1 cellular context compared by ENCODE assay signal in the genomic region with DNA sequence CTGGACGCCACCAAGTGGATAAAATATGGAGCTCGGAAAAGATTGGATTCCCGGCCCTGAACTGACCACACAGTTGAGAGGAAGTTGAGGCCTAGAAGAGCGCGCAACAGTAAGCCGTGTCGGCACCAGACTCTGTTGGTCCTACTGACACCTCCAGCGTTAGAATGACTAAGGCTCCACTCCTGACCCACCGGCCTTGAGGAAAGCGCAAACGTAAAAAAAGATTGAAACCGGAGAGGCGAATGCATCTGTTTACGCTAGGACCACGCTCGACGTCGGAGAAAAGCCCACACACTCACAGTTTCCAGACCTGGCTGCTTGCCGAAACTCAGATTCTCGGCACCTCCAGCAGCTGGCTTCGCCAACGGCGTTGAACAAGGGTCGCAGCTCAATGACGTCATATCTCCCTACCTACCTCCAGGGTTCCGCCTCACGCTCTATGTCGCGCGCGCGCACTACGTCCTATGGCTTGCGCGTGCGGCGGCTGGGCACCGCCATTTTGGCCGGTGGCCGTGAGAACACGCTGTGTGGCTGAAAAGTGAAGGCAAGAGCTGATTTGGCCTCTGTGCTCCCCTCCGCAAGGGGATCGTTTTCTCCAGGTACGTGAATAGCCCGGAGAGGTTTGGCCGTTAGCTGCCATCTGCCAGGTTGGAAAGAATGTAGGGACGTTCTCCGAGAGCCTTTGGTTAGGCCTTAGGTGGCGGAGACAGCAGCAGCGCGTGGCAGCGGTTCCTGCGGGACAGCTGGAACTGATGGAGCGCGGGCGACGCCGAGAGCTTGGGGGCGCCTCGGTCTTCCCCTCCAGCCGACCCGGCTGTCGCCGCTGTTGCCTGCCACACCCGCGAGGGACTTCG.
TF ChIP-seq lines count a peak whose summit lies in the region.

Gene ABCE1, plus strand, starts transcription at position 491 of the 854 bp plus-strand sequence. CDS start 6,102 bp downstream, outside the sequence.
A gene with protein sequence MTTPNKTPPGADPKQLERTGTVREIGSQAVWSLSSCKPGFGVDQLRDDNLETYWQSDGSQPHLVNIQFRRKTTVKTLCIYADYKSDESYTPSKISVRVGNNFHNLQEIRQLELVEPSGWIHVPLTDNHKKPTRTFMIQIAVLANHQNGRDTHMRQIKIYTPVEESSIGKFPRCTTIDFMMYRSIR (minus strand): TSS at position 376 of the 854 bp plus-strand sequence. CDS start 2,097 bp downstream, outside the sequence.

TF ChIP-seq in K562, 482 proteins besides CTCF, POLR2A, EP300 and RAD21 (continued from another document and continues in another):
- TF ChIP-seq, protein P1, sequence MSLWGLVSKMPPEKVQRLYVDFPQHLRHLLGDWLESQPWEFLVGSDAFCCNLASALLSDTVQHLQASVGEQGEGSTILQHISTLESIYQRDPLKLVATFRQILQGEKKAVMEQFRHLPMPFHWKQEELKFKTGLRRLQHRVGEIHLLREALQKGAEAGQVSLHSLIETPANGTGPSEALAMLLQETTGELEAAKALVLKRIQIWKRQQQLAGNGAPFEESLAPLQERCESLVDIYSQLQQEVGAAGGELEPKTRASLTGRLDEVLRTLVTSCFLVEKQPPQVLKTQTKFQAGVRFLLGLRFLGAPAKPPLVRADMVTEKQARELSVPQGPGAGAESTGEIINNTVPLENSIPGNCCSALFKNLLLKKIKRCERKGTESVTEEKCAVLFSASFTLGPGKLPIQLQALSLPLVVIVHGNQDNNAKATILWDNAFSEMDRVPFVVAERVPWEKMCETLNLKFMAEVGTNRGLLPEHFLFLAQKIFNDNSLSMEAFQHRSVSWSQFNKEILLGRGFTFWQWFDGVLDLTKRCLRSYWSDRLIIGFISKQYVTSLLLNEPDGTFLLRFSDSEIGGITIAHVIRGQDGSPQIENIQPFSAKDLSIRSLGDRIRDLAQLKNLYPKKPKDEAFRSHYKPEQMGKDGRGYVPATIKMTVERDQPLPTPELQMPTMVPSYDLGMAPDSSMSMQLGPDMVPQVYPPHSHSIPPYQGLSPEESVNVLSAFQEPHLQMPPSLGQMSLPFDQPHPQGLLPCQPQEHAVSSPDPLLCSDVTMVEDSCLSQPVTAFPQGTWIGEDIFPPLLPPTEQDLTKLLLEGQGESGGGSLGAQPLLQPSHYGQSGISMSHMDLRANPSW (CRISPR knock-in tag; IDR thresholded peaks at IDR 0.05), result no peak
- no peak for TF ChIP-seq BCL6 (CRISPR knock-in tag; IDR thresholded peaks at IDR 0.05)
- TF ChIP-seq NFYB (IDR thresholded peaks at IDR 0.05; ENCODE audit: extremely low read depth, insufficient read length), result no peak
- TF ChIP-seq ZNF584 (CRISPR knock-in tag; IDR thresholded peaks at IDR 0.05; ENCODE audit: low read depth), result peak; percentile 55; the same call in 1 of the 2 replicates
- TF ChIP-seq FOXM1 (IDR thresholded peaks at IDR 0.05; ENCODE audit: low read depth), result 0 out of 2 replicates have a peak, but pooled peaks have one; percentile 44
- TF ChIP-seq FOXM1 (CRISPR knock-in tag; IDR thresholded peaks at IDR 0.05; ENCODE audit: low read depth), result 0 out of 2 replicates have a peak, but pooled peaks have one; percentile 1
- no peak for TF ChIP-seq CBFA2T2 (conservative IDR thresholded peaks at IDR 0.05)
- no peak for TF ChIP-seq HSF4 (CRISPR knock-in tag; IDR thresholded peaks at IDR 0.05; ENCODE audit: borderline replicate concordance)
- TF ChIP-seq, protein P2, sequence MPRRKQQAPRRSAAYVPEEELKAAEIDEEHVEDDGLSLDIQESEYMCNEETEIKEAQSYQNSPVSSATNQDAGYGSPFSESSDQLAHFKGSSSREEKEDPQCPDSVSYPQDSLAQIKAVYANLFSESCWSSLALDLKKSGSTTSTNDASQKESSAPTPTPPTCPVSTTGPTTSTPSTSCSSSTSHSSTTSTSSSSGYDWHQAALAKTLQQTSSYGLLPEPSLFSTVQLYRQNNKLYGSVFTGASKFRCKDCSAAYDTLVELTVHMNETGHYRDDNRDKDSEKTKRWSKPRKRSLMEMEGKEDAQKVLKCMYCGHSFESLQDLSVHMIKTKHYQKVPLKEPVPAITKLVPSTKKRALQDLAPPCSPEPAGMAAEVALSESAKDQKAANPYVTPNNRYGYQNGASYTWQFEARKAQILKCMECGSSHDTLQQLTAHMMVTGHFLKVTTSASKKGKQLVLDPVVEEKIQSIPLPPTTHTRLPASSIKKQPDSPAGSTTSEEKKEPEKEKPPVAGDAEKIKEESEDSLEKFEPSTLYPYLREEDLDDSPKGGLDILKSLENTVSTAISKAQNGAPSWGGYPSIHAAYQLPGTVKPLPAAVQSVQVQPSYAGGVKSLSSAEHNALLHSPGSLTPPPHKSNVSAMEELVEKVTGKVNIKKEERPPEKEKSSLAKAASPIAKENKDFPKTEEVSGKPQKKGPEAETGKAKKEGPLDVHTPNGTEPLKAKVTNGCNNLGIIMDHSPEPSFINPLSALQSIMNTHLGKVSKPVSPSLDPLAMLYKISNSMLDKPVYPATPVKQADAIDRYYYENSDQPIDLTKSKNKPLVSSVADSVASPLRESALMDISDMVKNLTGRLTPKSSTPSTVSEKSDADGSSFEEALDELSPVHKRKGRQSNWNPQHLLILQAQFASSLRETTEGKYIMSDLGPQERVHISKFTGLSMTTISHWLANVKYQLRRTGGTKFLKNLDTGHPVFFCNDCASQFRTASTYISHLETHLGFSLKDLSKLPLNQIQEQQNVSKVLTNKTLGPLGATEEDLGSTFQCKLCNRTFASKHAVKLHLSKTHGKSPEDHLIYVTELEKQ (CRISPR knock-in tag; IDR thresholded peaks at IDR 0.05), result no peak
- TF ChIP-seq SNAPC5 (CRISPR knock-in tag; IDR thresholded peaks at IDR 0.05), result no peak
- no peak for TF ChIP-seq SMAD2 (IDR thresholded peaks at IDR 0.05; ENCODE audit: low read depth, low read length)
- TF ChIP-seq, protein P3, sequence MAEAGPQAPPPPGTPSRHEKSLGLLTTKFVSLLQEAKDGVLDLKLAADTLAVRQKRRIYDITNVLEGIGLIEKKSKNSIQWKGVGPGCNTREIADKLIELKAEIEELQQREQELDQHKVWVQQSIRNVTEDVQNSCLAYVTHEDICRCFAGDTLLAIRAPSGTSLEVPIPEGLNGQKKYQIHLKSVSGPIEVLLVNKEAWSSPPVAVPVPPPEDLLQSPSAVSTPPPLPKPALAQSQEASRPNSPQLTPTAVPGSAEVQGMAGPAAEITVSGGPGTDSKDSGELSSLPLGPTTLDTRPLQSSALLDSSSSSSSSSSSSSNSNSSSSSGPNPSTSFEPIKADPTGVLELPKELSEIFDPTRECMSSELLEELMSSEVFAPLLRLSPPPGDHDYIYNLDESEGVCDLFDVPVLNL (CRISPR knock-in tag; IDR thresholded peaks at IDR 0.05; ENCODE audit: low read depth), result no peak
- TF ChIP-seq TEAD4 (IDR thresholded peaks at IDR 0.05; ENCODE audit: low read length), result peak; percentile 15; the same call in 1 of the 2 replicates
- TF ChIP-seq TEAD4 (CRISPR knock-in tag; IDR thresholded peaks at IDR 0.05; ENCODE audit: borderline replicate concordance), result no peak
- 0 out of 2 replicates have a peak, but pooled peaks have one; percentile 11 for TF ChIP-seq NCOR1 (IDR thresholded peaks at IDR 0.05)
- peak; percentile 40; the same call in 1 of the 2 replicates for TF ChIP-seq TCF3 (CRISPR knock-in tag; IDR thresholded peaks at IDR 0.05)
- no peak for TF ChIP-seq CCAR2 (IDR thresholded peaks at IDR 0.05; ENCODE audit: low read depth, low read length)
- no peak for TF ChIP-seq PRMT5 (CRISPR knock-in tag; IDR thresholded peaks at IDR 0.05)
- 0 out of 2 replicates have a peak, but pooled peaks have one; percentile 45 for TF ChIP-seq SOX6 (IDR thresholded peaks at IDR 0.05)
- no peak for TF ChIP-seq CHD7 (IDR thresholded peaks at IDR 0.05; ENCODE audit: low read depth, low read length)
- TF ChIP-seq SETDB1 (IDR thresholded peaks at IDR 0.05; ENCODE audit: low read length), result no peak
- peak; percentile 90 for TF ChIP-seq SUPT5H (IDR thresholded peaks at IDR 0.05)
- TF ChIP-seq, protein P4, sequence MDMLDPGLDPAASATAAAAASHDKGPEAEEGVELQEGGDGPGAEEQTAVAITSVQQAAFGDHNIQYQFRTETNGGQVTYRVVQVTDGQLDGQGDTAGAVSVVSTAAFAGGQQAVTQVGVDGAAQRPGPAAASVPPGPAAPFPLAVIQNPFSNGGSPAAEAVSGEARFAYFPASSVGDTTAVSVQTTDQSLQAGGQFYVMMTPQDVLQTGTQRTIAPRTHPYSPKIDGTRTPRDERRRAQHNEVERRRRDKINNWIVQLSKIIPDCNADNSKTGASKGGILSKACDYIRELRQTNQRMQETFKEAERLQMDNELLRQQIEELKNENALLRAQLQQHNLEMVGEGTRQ (CRISPR knock-in tag; IDR thresholded peaks at IDR 0.05), result no peak; the same call in 1 of the 2 replicates
- no peak for TF ChIP-seq RFX7 (CRISPR knock-in tag; IDR thresholded peaks at IDR 0.05)
- peak; percentile 91 to 93 for TF ChIP-seq NRF1 (conservative IDR thresholded peaks at IDR 0.05 in 1 of 2, IDR thresholded peaks at IDR 0.05 in 1 of 2)
- no peak for TF ChIP-seq RBM15 (IDR thresholded peaks at IDR 0.05; ENCODE audit: insufficient read depth, low read length)
- TF ChIP-seq, protein P5, sequence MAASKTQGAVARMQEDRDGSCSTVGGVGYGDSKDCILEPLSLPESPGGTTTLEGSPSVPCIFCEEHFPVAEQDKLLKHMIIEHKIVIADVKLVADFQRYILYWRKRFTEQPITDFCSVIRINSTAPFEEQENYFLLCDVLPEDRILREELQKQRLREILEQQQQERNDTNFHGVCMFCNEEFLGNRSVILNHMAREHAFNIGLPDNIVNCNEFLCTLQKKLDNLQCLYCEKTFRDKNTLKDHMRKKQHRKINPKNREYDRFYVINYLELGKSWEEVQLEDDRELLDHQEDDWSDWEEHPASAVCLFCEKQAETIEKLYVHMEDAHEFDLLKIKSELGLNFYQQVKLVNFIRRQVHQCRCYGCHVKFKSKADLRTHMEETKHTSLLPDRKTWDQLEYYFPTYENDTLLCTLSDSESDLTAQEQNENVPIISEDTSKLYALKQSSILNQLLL (CRISPR knock-in tag; IDR thresholded peaks at IDR 0.05; ENCODE audit: borderline replicate concordance), result no peak
